In genomic region chr11:26987205-26987604, GRCh38 we compare ENCODE assay signal across 24 cellular contexts. TPM values are rescaled to one million over a fixed set of nuclear protein-coding genes. Genes with fewer than 3 reads are reported as not detected.
DNase-seq lines count a peak whose midpoint lies in the region; ATAC-seq and TF ChIP-seq lines count a peak whose summit lies in the region.
"Had no signal": no experiment of that assay in that cellular context is flagged by ENCODE, and none has a peak within 500 bp of the region (broad histone marks: within the 10 kb centered on the region; RNA-seq: fewer than 3 reads in every experiment).

No MANE protein-coding gene starts in this region.

- H3K27me3 Mint-ChIP-seq in osteocyte (ENCODE audit: unreplicated experiment) = no peaks in the 10 kb centered on the region
- H3K27me3 Mint-ChIP-seq: CD4-positive, alpha-beta memory T cell had no signal

- H3K27ac ChIP-seq in SJSA1 = peak overlapping the region; percentile 5; the same call in 1 of the 2 replicates
- peak overlapping the region; percentile 34 for H3K27ac ChIP-seq in epithelial cell of prostate
- H3K27ac ChIP-seq in vagina = peak overlapping the region; percentile 28
- H3K27ac ChIP-seq in caudate nucleus (ENCODE audit: low read depth, low read length) = no peak overlapping the region
- H3K27ac ChIP-seq: BLaER1 treated with 17β-estradiol and CSF1 and Interleukin-3, amounts not matched to agents 10 nM and 100 nM; SK-N-MC had no signal

- H3K4me1 ChIP-seq in SJSA1 (replicated peaks) = peaks cover 8% of the 10 kb centered on the region; the same call in 1 of the 2 replicates
- H3K4me1 ChIP-seq in vagina = peaks cover 18% of the 10 kb centered on the region
- H3K4me1 ChIP-seq: BLaER1 treated with 17β-estradiol and CSF1 and Interleukin-3, amounts not matched to agents 10 nM and 100 nM had no signal

- peaks cover 29% of the 10 kb centered on the region for H3K4me1 Mint-ChIP-seq in osteocyte (ENCODE audit: unreplicated experiment)
- H3K4me1 Mint-ChIP-seq: CD4-positive, alpha-beta memory T cell had no signal

- TF ChIP-seq POLR2A in vagina (IDR thresholded peaks at IDR 0.05) = no peak

- H3K9me3 ChIP-seq in SJSA1 (replicated peaks) = peaks cover 4% of the 10 kb centered on the region; the same call in 1 of the 2 replicates
- H3K9me3 ChIP-seq in vagina = no peaks in the 10 kb centered on the region

- peak in 1 of 2 experiments; percentile 57 for DNase-seq in SJSA1 (ENCODE audit: low read depth in 1 of 2, low spot score in 2 of 2)
- no peak for DNase-seq in epithelial cell of prostate (ENCODE audit: low read depth, low spot score)
- no peak for DNase-seq in osteocyte (ENCODE audit: extremely low spot score, unreplicated experiment)
- no peak for DNase-seq in vagina (ENCODE audit: extremely low spot score in 2 of 2)
- no peak for DNase-seq in effector CD8-positive, alpha-beta T cell (lab: John Stamatoyannopoulos, UW)
- no peak for DNase-seq in caudate nucleus (lab: John Stamatoyannopoulos, UW)
- DNase-seq in NCI-H2196 treated with DMSO at 0.1 percent for 48 hours (lab: John Stamatoyannopoulos, UW; ENCODE audit: unreplicated experiment) = no peak
- DNase-seq: ACHN; CD4-positive, alpha-beta memory T cell; DMS153; Karpas-422; MV-4-11; NCI-H1105 treated with DMSO at 0.1 percent for 48 hours; NCI-H2029 treated with DMSO at 0.1 percent for 48 hours; NCI-H2171; NCI-H446; NCI-H526; PC-3; SHP77 had no signal

- H3K4me3 ChIP-seq in SJSA1 = no peak overlapping the region
- H3K4me3 ChIP-seq in vagina = no peak overlapping the region
- H3K4me3 ChIP-seq: BLaER1 treated with 17β-estradiol and CSF1 and Interleukin-3, amounts not matched to agents 10 nM and 100 nM; SK-N-MC had no signal

- H3K36me3 Mint-ChIP-seq in osteocyte (ENCODE audit: unreplicated experiment) = peaks cover 10% of the 10 kb centered on the region
- H3K36me3 Mint-ChIP-seq: CD4-positive, alpha-beta memory T cell had no signal

- H3K36me3 ChIP-seq in SJSA1 (no peaks in the 10 kb centered on the region), vagina (no peaks in the 10 kb centered on the region)
- H3K36me3 ChIP-seq: BLaER1 treated with 17β-estradiol and CSF1 and Interleukin-3, amounts not matched to agents 10 nM and 100 nM had no signal

- TF ChIP-seq CTCF in osteocyte (IDR thresholded peaks at IDR 0.05) (no peak), vagina (IDR thresholded peaks at IDR 0.05) (no peak)

- ATAC-seq in HG03095 (IDR thresholded peaks at IDR 0.05; ENCODE audit: unreplicated experiment) = no peak
- ATAC-seq: PC-3 had no signal

- peaks cover 23% of the 10 kb centered on the region for H3K9me3 Mint-ChIP-seq in osteocyte (ENCODE audit: unreplicated experiment)

- peak overlapping the region; percentile 67 for H3K27ac Mint-ChIP-seq in osteocyte (ENCODE audit: unreplicated experiment)
- H3K27ac Mint-ChIP-seq: CD4-positive, alpha-beta memory T cell had no signal

- intact Hi-C loops in vagina (cut with DNase I) = no loop called here

- no peaks in the 10 kb centered on the region for H3K27me3 ChIP-seq in SJSA1 (replicated peaks)
- H3K27me3 ChIP-seq in vagina = no peaks in the 10 kb centered on the region
- H3K27me3 ChIP-seq: BLaER1 treated with 17β-estradiol and CSF1 and Interleukin-3, amounts not matched to agents 10 nM and 100 nM had no signal

- no peak overlapping the region for H3K4me3 Mint-ChIP-seq in osteocyte (ENCODE audit: unreplicated experiment)
- H3K4me3 Mint-ChIP-seq: CD4-positive, alpha-beta memory T cell had no signal

RNA-seq across cellular contexts. Expression of gene FIBIN, which starts 6.7 kb away (rescaled TPM):
- 2.6 and 4.9 TPM in 2 replicates for total RNA-seq in SJSA1 (2014; rRNA removed; shearing (Covaris generic))
- 45.4 and 47.9 TPM in 2 replicates for total RNA-seq in osteocyte
- 118 TPM for total RNA-seq in vagina
- total RNA-seq: CD4-positive, alpha-beta memory T cell; PC-3; RPMI7951 had no signal

RNA-seq across cellular contexts. Expression of gene BBOX1, which starts 53.4 kb away (rescaled TPM):
- not detected in 2 replicates for total RNA-seq in SJSA1 (2014; rRNA removed; shearing (Covaris generic))
- total RNA-seq in osteocyte (2.6 and 3.4 TPM in 2 replicates), vagina (53.0 TPM)
- total RNA-seq: CD4-positive, alpha-beta memory T cell; M059J; PC-3 had no signal

Comparison
In these comparisons a context has a peak if more than half of its experiments do, and no peak if none do; other contexts are left out.
1. RNA of gene BBOX1, which starts 53.4 kb away (total RNA-seq): 53.0 TPM in vagina (single experiment); 2.6 to 3.4 TPM in osteocyte and not detected in SJSA1; every median in the first group is over 10 times any median in the second.